Comparison of ENCODE assay signal across 11 cellular contexts in genomic region chr2:12317853-12318426, GRCh38.
DNase-seq lines count a peak whose midpoint lies in the region; TF ChIP-seq lines count a peak whose summit lies in the region.
"Had no signal": no experiment of that assay in that cellular context is flagged by ENCODE, and none has a peak within 500 bp of the region (broad histone marks: within the 10 kb centered on the region; RNA-seq: fewer than 3 reads in every experiment).

No MANE protein-coding gene starts in this region.

- TF ChIP-seq POLR2A in prostate gland (IDR thresholded peaks at IDR 0.05), result no peak

- H3K4me2 ChIP-seq in fibroblast of lung (ENCODE audit: extremely low read depth, insufficient read depth, low read length), result no peak overlapping the region

- H2AFZ ChIP-seq in fibroblast of lung (ENCODE audit: low read length), result no peak overlapping the region

- H3K9me3 ChIP-seq in fibroblast of lung (ENCODE audit: control insufficient read depth, insufficient read depth, low read depth, low read length) (no peaks in the 10 kb centered on the region), prostate gland (no peaks in the 10 kb centered on the region)

- H3K9me3 Mint-ChIP-seq in endothelial cell (ENCODE audit: unreplicated experiment), result no peaks in the 10 kb centered on the region

- no peaks in the 10 kb centered on the region for H4K20me1 ChIP-seq in fibroblast of lung (ENCODE audit: control insufficient read depth, extremely low read depth, insufficient read depth, low read length)

- CTCF ChIA-PET in HEK293T (lab: Yijun Ruan, JAX), result interaction anchor here (0.8 kb wide), 1 partner anchor 533 kb away, joined by 5 read pairs; no protein-coding TSS in a partner anchor

- H3K36me3 ChIP-seq in fibroblast of lung (ENCODE audit: control insufficient read depth, insufficient read depth, low read length) (no peaks in the 10 kb centered on the region), prostate gland (no peaks in the 10 kb centered on the region)

- DNase-seq in COLO829 (ENCODE audit: low spot score), result peak; percentile 38
- DNase-seq in SK-MEL-5 (ENCODE audit: low read depth, low spot score), result peak; percentile 44
- DNase-seq in fibroblast of lung (ENCODE audit: low read depth in 2 of 2), result peak; percentile 96 to 98
- peak; percentile 46 for DNase-seq in prostate gland (ENCODE audit: low spot score)
- DNase-seq in T-helper 2 cell, result no peak
- no peak for DNase-seq in HEK293T (ENCODE audit: extremely low spot score)
- no peak for DNase-seq in endothelial cell (ENCODE audit: low spot score)
- no peak for DNase-seq in hippocampal formation (lab: John Stamatoyannopoulos, UW)
- DNase-seq: activated gamma-delta T cell, Kasumi-1 had no signal

- H3K27me3 ChIP-seq in fibroblast of lung (ENCODE audit: control insufficient read depth, insufficient read depth, low read length), result no peaks in the 10 kb centered on the region
- no peaks in the 10 kb centered on the region for H3K27me3 ChIP-seq in prostate gland (replicated peaks; ENCODE audit: insufficient read depth)

- POLR2A ChIA-PET in HEK293T (lab: Yijun Ruan, JAX), result interaction anchor here (1.5 kb wide), 1 partner anchor 13 kb away, joined by 3 read pairs; no protein-coding TSS in a partner anchor

- H3K4me3 ChIP-seq in fibroblast of lung (replicated peaks in 1 of 4; ENCODE audit: control extremely low read depth in 1 of 4, insufficient read depth in 1 of 4, low read depth in 3 of 4, low read length in 4 of 4) (no peak overlapping the region), prostate gland (no peak overlapping the region)

- H3K9ac ChIP-seq in fibroblast of lung (ENCODE audit: insufficient read depth, low read length), result no peak overlapping the region

- in situ Hi-C loops in SK-MEL-5 (cut with HindIII; ENCODE audit: low pct_unique_long_range_greater_than_20kb, low sequenced_read_pairs), result no loop called here

- peaks cover 10% of the 10 kb centered on the region for H3K4me1 Mint-ChIP-seq in endothelial cell (ENCODE audit: unreplicated experiment)

- no peaks in the 10 kb centered on the region for H3K36me3 Mint-ChIP-seq in endothelial cell (ENCODE audit: low read depth, unreplicated experiment)

- H3K27ac ChIP-seq in fibroblast of lung (ENCODE audit: insufficient read depth, low read length) (no peak overlapping the region), prostate gland (peak overlapping the region; percentile 39 to 52)
- H3K27ac ChIP-seq: VCaP had no signal

- H3K27ac Mint-ChIP-seq in endothelial cell (ENCODE audit: unreplicated experiment), result no peak overlapping the region

- TF ChIP-seq CTCF in fibroblast of lung (conservative IDR thresholded peaks at IDR 0.05 in 1 of 2, IDR thresholded peaks at IDR 0.05 in 1 of 2; ENCODE audit: low read depth in 1 of 2, low read length in 2 of 2) (no peak), prostate gland (IDR thresholded peaks at IDR 0.05) (no peak), endothelial cell (IDR thresholded peaks at IDR 0.05; ENCODE audit: unreplicated experiment) (no peak)

- 46% methylated on average over 5 of the region's 5 CpGs for WGBS in prostate gland

- H3K27me3 Mint-ChIP-seq in endothelial cell (ENCODE audit: unreplicated experiment), result no peaks in the 10 kb centered on the region

- intact Hi-C loops in prostate gland (cut with DNase I), result no loop called here

- H3K4me3 Mint-ChIP-seq in endothelial cell (ENCODE audit: unreplicated experiment), result no peak overlapping the region

- H3K4me1 ChIP-seq in fibroblast of lung (ENCODE audit: control insufficient read depth, extremely low read depth, insufficient read depth, low read length) (peaks cover 18% of the 10 kb centered on the region), prostate gland (replicated peaks) (no peaks in the 10 kb centered on the region)

- H3K79me2 ChIP-seq in fibroblast of lung (ENCODE audit: control insufficient read depth, insufficient read depth, low read length), result no peaks in the 10 kb centered on the region

TF ChIP-seq in HEK293T, 16 proteins besides CTCF, POLR2A, EP300 and RAD21:
- TF ChIP-seq, protein P1, sequence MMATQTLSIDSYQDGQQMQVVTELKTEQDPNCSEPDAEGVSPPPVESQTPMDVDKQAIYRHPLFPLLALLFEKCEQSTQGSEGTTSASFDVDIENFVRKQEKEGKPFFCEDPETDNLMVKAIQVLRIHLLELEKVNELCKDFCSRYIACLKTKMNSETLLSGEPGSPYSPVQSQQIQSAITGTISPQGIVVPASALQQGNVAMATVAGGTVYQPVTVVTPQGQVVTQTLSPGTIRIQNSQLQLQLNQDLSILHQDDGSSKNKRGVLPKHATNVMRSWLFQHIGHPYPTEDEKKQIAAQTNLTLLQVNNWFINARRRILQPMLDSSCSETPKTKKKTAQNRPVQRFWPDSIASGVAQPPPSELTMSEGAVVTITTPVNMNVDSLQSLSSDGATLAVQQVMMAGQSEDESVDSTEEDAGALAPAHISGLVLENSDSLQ (IDR thresholded peaks at IDR 0.05), result no peak
- TF ChIP-seq SUZ12 (IDR thresholded peaks at IDR 0.05) (no peak), CTBP1 (IDR thresholded peaks at IDR 0.05; ENCODE audit: borderline replicate concordance) (no peak), ELF4 (IDR thresholded peaks at IDR 0.05) (no peak), FOXK2 (IDR thresholded peaks at IDR 0.05) (no peak), LEF1 (IDR thresholded peaks at IDR 0.05; ENCODE audit: borderline replicate concordance) (no peak), TARDBP (IDR thresholded peaks at IDR 0.05) (no peak), SP1 (IDR thresholded peaks at IDR 0.05) (no peak), FOXA1 (IDR thresholded peaks at IDR 0.05) (no peak), L3MBTL2 (conservative IDR thresholded peaks at IDR 0.05) (no peak), ZNF384 (IDR thresholded peaks at IDR 0.05) (no peak), FOXM1 (IDR thresholded peaks at IDR 0.05; ENCODE audit: borderline replicate concordance) (no peak), ARNT (IDR thresholded peaks at IDR 0.05) (no peak)

Comparison
In these comparisons a context has a peak if more than half of its experiments do, and no peak if none do; other contexts are left out.
1. DNase-seq: peak in COLO829 (single experiment), SK-MEL-5 (single experiment), fibroblast of lung (2 of 2) and prostate gland (single experiment); none in T-helper 2 cell (0 of 5), HEK293T (single experiment), endothelial cell (single experiment) and hippocampal formation (0 of 2).